In genomic region chr15:69225355-69226027, GRCh38 we compare ENCODE assay signal across 9 cellular contexts.
A peak's percentile ranks its signal among the peaks of the same experiment; 100 is the strongest.
DNase-seq lines count a peak whose midpoint lies in the region; ATAC-seq, FAIRE-seq and TF ChIP-seq lines count a peak whose summit lies in the region.
"Had no signal": no experiment of that assay in that cellular context is flagged by ENCODE, and none has a peak within 500 bp of the region (broad histone marks: within the 10 kb centered on the region; RNA-seq: fewer than 3 reads in every experiment).

No MANE protein-coding gene starts in this region.

- H3K4me1 Mint-ChIP-seq in WTC11, result peaks cover 15% of the 10 kb centered on the region
- H3K4me1 Mint-ChIP-seq in activated CD4-positive, alpha-beta T cell treated with anti-CD3 and anti-CD28 coated beads for 36 hours, result no peaks in the 10 kb centered on the region
- H3K4me1 Mint-ChIP-seq in natural killer cell treated with Interleukin-12 subunit alpha and Interleukin-12 subunit beta and Interleukin-15 and Interleukin-18, amount 100 ng/mL, for 72 hours (ENCODE audit: low read depth in 2 of 2), result no peaks in the 10 kb centered on the region

- H3K9ac ChIP-seq in kidney (ENCODE audit: low read length in 2 of 2), result no peak overlapping the region

- POLR2A ChIA-PET in WTC11 (lab: Charles Lee), result no interaction called here
- POLR2A ChIA-PET in activated CD4-positive, alpha-beta T cell treated with anti-CD3 and anti-CD28 coated beads for 36 hours (lab: Charles Lee), result no interaction called here

- H3K27ac Mint-ChIP-seq in WTC11, result no peak overlapping the region
- no peak overlapping the region for H3K27ac Mint-ChIP-seq in activated CD4-positive, alpha-beta T cell treated with anti-CD3 and anti-CD28 coated beads for 36 hours
- no peak overlapping the region for H3K27ac Mint-ChIP-seq in natural killer cell treated with Interleukin-12 subunit alpha and Interleukin-12 subunit beta and Interleukin-15 and Interleukin-18, amount 100 ng/mL, for 72 hours

- H3K9me3 Mint-ChIP-seq in WTC11, result peaks cover 12% of the 10 kb centered on the region
- peaks cover 5% of the 10 kb centered on the region for H3K9me3 Mint-ChIP-seq in activated CD4-positive, alpha-beta T cell treated with anti-CD3 and anti-CD28 coated beads for 36 hours (ENCODE audit: low read depth)
- no peaks in the 10 kb centered on the region for H3K9me3 Mint-ChIP-seq in natural killer cell treated with Interleukin-12 subunit alpha and Interleukin-12 subunit beta and Interleukin-15 and Interleukin-18, amount 100 ng/mL, for 72 hours

- peaks cover 0 to 2% of the 10 kb centered on the region in 2 donors for H3K36me3 ChIP-seq in kidney (ENCODE audit: control insufficient read depth in 1 of 2, insufficient read depth in 2 of 2, low read length in 2 of 2)

- intact Hi-C loops in kidney (cut with DNase I), result no loop called here
- intact Hi-C loops in activated CD4-positive, alpha-beta T cell treated with anti-CD3 and anti-CD28 coated beads for 36 hours (cut with DNase I, micrococcal nuclease), result loop anchor here (1.0 to 2.0 kb wide), 2 partner anchors 165 to 166 kb away; no protein-coding TSS in a partner anchor

- peaks cover 0 to 6% of the 10 kb centered on the region in 2 donors for H3K9me3 ChIP-seq in kidney (ENCODE audit: control insufficient read depth in 1 of 2, low read length in 2 of 2)

- ATAC-seq in WTC11, result 0 out of 2 replicates have a peak, but pooled peaks have one; percentile 38
- no peak for ATAC-seq in activated CD4-positive, alpha-beta T cell treated with anti-CD3 and anti-CD28 coated beads for 36 hours
- no peak for ATAC-seq in natural killer cell treated with Interleukin-12 subunit alpha and Interleukin-12 subunit beta and Interleukin-15 and Interleukin-18, amount 100 ng/mL, for 72 hours

- DNase-seq in CMK (ENCODE audit: low read depth) (peak; percentile 4), WTC11 (ENCODE audit: low spot score) (no peak), kidney (no peak), ecto neural progenitor cell (ENCODE audit: low spot score) (no peak), NCI-H1436 (lab: John Stamatoyannopoulos, UW) (no peak)
- no peak for DNase-seq in activated CD4-positive, alpha-beta T cell treated with anti-CD3 and anti-CD28 coated beads for 36 hours
- no peak for DNase-seq in natural killer cell treated with Interleukin-12 subunit alpha and Interleukin-12 subunit beta and Interleukin-15 and Interleukin-18, amount 100 ng/mL, for 72 hours (ENCODE audit: low spot score)
- DNase-seq: activated CD8-positive, alpha-beta memory T cell treated with anti-CD3 and anti-CD28 coated beads, Interleukin-2, amount 50 U/mL, for 4 hours had no signal

- FAIRE-seq in kidney (lab: Jason Lieb, UNC), result peak; percentile 82

- no peak overlapping the region for H3K27ac ChIP-seq in kidney (ENCODE audit: low read depth in 2 of 2, low read length in 2 of 2)

- H3K4me3 ChIP-seq in kidney (ENCODE audit: low read length in 2 of 2), result no peak overlapping the region

- no peaks in the 10 kb centered on the region for H3K27me3 Mint-ChIP-seq in WTC11 (ENCODE audit: low read depth)
- H3K27me3 Mint-ChIP-seq in activated CD4-positive, alpha-beta T cell treated with anti-CD3 and anti-CD28 coated beads for 36 hours, result no peaks in the 10 kb centered on the region
- peaks cover 0 to 2% of the 10 kb centered on the region in 2 donors for H3K27me3 Mint-ChIP-seq in natural killer cell treated with Interleukin-12 subunit alpha and Interleukin-12 subunit beta and Interleukin-15 and Interleukin-18, amount 100 ng/mL, for 72 hours

- CTCF ChIA-PET in WTC11 (lab: Charles Lee), result interaction anchor here (0.6 to 3.1 kb wide), 11 partner anchors 12 to 194 kb away, joined by 3 to 29 read pairs (median 5); partner anchors contain the start of gene GLCE
- CTCF ChIA-PET in activated CD4-positive, alpha-beta T cell treated with anti-CD3 and anti-CD28 coated beads for 36 hours (lab: Charles Lee), result interaction anchor here (1.1 kb wide), 1 partner anchor 116 kb away, joined by 4 read pairs; no protein-coding TSS in a partner anchor

- H3K4me3 Mint-ChIP-seq in WTC11, result no peak overlapping the region
- no peak overlapping the region for H3K4me3 Mint-ChIP-seq in activated CD4-positive, alpha-beta T cell treated with anti-CD3 and anti-CD28 coated beads for 36 hours
- H3K4me3 Mint-ChIP-seq in natural killer cell treated with Interleukin-12 subunit alpha and Interleukin-12 subunit beta and Interleukin-15 and Interleukin-18, amount 100 ng/mL, for 72 hours, result no peak overlapping the region

- TF ChIP-seq CTCF in LNCAP (IDR thresholded peaks at IDR 0.05), result peak; percentile 37; the same call in 1 of the 2 replicates
- TF ChIP-seq CTCF in WTC11 (IDR thresholded peaks at IDR 0.05), result no peak
- peak; percentile 13 for TF ChIP-seq CTCF in kidney (IDR thresholded peaks at IDR 0.05; ENCODE audit: borderline replicate concordance, extremely low read depth, insufficient read depth)

- H3K4me1 ChIP-seq in kidney (ENCODE audit: control insufficient read depth in 1 of 2, insufficient read depth in 1 of 2, low read depth in 1 of 2, low read length in 2 of 2), result peaks cover 0 to 10% of the 10 kb centered on the region in 2 donors

- peaks cover 14% of the 10 kb centered on the region for H3K36me3 Mint-ChIP-seq in WTC11
- peaks cover 18% of the 10 kb centered on the region for H3K36me3 Mint-ChIP-seq in activated CD4-positive, alpha-beta T cell treated with anti-CD3 and anti-CD28 coated beads for 36 hours (ENCODE audit: low read depth)
- H3K36me3 Mint-ChIP-seq in natural killer cell treated with Interleukin-12 subunit alpha and Interleukin-12 subunit beta and Interleukin-15 and Interleukin-18, amount 100 ng/mL, for 72 hours, result peaks cover 11% of the 10 kb centered on the region

TF ChIP-seq in WTC11, 78 proteins besides CTCF, POLR2A, EP300 and RAD21 (continues in another document):
- TF ChIP-seq ZNF317 (CRISPR knock-in tag; IDR thresholded peaks at IDR 0.05; ENCODE audit: borderline replicate concordance, low read depth), result no peak
- no peak for TF ChIP-seq ZBTB21 (CRISPR knock-in tag; IDR thresholded peaks at IDR 0.05; ENCODE audit: borderline replicate concordance)
- no peak for TF ChIP-seq NFYB (CRISPR knock-in tag; conservative IDR thresholded peaks at IDR 0.05; ENCODE audit: low read depth)
- TF ChIP-seq ZNF232 (CRISPR knock-in tag; IDR thresholded peaks at IDR 0.05), result no peak
- no peak for TF ChIP-seq RELA (CRISPR knock-in tag; IDR thresholded peaks at IDR 0.05; ENCODE audit: borderline replicate concordance)
- no peak for TF ChIP-seq AFF4 (CRISPR knock-in tag; IDR thresholded peaks at IDR 0.05; ENCODE audit: borderline replicate concordance)
- no peak for TF ChIP-seq ATF6 (CRISPR knock-in tag; IDR thresholded peaks at IDR 0.05)
- TF ChIP-seq GTF2I (CRISPR knock-in tag; conservative IDR thresholded peaks at IDR 0.05), result no peak
- TF ChIP-seq ZNF138 (CRISPR knock-in tag; conservative IDR thresholded peaks at IDR 0.05), result no peak
- no peak for TF ChIP-seq GRHL2 (CRISPR knock-in tag; IDR thresholded peaks at IDR 0.05; ENCODE audit: insufficient replicate concordance, severe bottlenecking)
- no peak for TF ChIP-seq EMX1 (CRISPR knock-in tag; IDR thresholded peaks at IDR 0.05)
